Comparison of ENCODE assay signal across 8 cellular contexts in the genomic region with DNA sequence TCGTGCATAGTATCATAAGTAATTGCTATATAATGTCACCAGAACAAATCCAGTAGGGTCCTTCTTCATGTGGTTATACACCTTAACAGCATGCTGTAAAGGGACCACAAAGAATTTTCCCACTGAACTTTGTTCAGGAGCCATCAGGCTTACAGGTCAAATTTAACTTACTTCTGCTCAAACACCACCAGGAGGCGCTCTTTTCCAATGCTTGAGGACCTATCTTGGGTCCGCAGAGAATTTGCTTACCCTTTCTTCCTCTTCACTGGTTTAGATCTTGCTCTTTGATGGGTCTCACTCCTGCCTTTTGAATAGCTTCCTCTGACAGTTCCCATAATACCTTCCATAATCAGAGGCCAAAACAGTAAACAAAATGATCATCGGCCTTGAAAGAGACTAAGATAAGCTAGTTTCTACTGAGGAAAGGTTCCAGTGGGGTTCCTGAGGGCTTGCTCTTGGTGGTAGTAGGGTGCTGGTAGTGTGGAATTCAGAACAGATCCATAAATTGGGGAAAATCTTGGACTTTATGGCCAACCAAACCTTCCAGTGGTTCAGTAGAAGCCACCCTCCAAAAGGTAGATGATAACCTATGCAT. TPM values are rescaled to one million over a fixed set of nuclear protein-coding genes. Genes with fewer than 3 reads are reported as not detected.
A peak's percentile ranks its signal among the peaks of the same experiment; 100 is the strongest.
DNase-seq lines count a peak whose midpoint lies in the region; ATAC-seq, FAIRE-seq and TF ChIP-seq lines count a peak whose summit lies in the region.

No MANE protein-coding gene starts in this region.

- H3K4me2 ChIP-seq in KMS-11, result no peak overlapping the region

- no peaks in the 10 kb centered on the region for H3K36me3 ChIP-seq in KMS-11 (ENCODE audit: insufficient read depth)
- H3K36me3 ChIP-seq in Peyer's patch, result no peaks in the 10 kb centered on the region

- no peak overlapping the region for H3K9ac ChIP-seq in KMS-11

- H3K79me2 ChIP-seq in KMS-11 (ENCODE audit: insufficient read depth, low read depth), result no peaks in the 10 kb centered on the region

- peaks cover 0 to 7% (median 0%) of the 10 kb centered on the region in 4 donors for H3K9me3 ChIP-seq in Peyer's patch

- no peaks in the 10 kb centered on the region for H3K4me1 Mint-ChIP-seq in glutamatergic neuron (ENCODE audit: low read depth, unreplicated experiment)

- H3K4me3 ChIP-seq in KMS-11 (IDR thresholded peaks at IDR 0.05; ENCODE audit: insufficient read depth, low read depth, low read length) (no peak overlapping the region), Peyer's patch (no peak overlapping the region)

- H3K4me1 ChIP-seq in KMS-11 (ENCODE audit: low read depth, poor library complexity, severe bottlenecking) (no peaks in the 10 kb centered on the region), Peyer's patch (no peaks in the 10 kb centered on the region)

- TF ChIP-seq POLR2A in Peyer's patch (IDR thresholded peaks at IDR 0.05), result no peak

- no peak overlapping the region for H3K27ac Mint-ChIP-seq in glutamatergic neuron (ENCODE audit: unreplicated experiment)

- ATAC-seq in GM21360 (IDR thresholded peaks at IDR 0.05; ENCODE audit: unreplicated experiment) (no peak), HG03571 (IDR thresholded peaks at IDR 0.05; ENCODE audit: unreplicated experiment) (no peak)

- no peak overlapping the region for H2AFZ ChIP-seq in KMS-11 (ENCODE audit: low read depth)

- H3K27me3 Mint-ChIP-seq in glutamatergic neuron (ENCODE audit: unreplicated experiment), result peaks cover 1% of the 10 kb centered on the region

- no peaks in the 10 kb centered on the region for H3K36me3 Mint-ChIP-seq in glutamatergic neuron (ENCODE audit: unreplicated experiment)

- TF ChIP-seq CTCF in D721Med (IDR thresholded peaks at IDR 0.05; ENCODE audit: insufficient read depth, missing control alignments) (peak; percentile 83), KMS-11 (conservative IDR thresholded peaks at IDR 0.05; ENCODE audit: low read depth, low read length) (peak; percentile 79), Peyer's patch (IDR thresholded peaks at IDR 0.05) (peak; percentile 63 to 78 (median 75)), glutamatergic neuron (IDR thresholded peaks at IDR 0.05; ENCODE audit: partially characterized antibody, unreplicated experiment) (peak; percentile 89)

- H4K20me1 ChIP-seq in KMS-11 (ENCODE audit: insufficient read depth), result no peaks in the 10 kb centered on the region

- DNase-seq in D721Med (ENCODE audit: insufficient read length, low spot score), result no peak
- peak in 2 of 3 donors; percentile 52 to 66 for DNase-seq in Peyer's patch
- peak; percentile 26 for DNase-seq in activated T-helper 9 cell treated with anti-CD3 and anti-CD28 coated beads, Interleukin-2, amount 50 U/mL, for 16 hours (ENCODE audit: low read depth)
- DNase-seq in glutamatergic neuron, result peak; percentile 41
- DNase-seq in renal cortical epithelial cell (ENCODE audit: low read depth), result peak; percentile 35

- no peak overlapping the region for H3K4me3 Mint-ChIP-seq in glutamatergic neuron (ENCODE audit: unreplicated experiment)

- H3K9me3 Mint-ChIP-seq in glutamatergic neuron (ENCODE audit: unreplicated experiment), result peaks cover 3% of the 10 kb centered on the region

- H3K27me3 ChIP-seq in KMS-11 (ENCODE audit: insufficient read depth, low read depth) (no peaks in the 10 kb centered on the region), Peyer's patch (no peaks in the 10 kb centered on the region)

- H3K27ac ChIP-seq in KMS-11 (no peak overlapping the region), Peyer's patch (no peak overlapping the region)

- FAIRE-seq in D721Med (lab: Jason Lieb, UNC), result peak; percentile 66

RNA-seq across cellular contexts. Expression of gene SCGB2B2, which starts 37.4 kb away (rescaled TPM):
- total RNA-seq in Peyer's patch, result 1 to 10 TPM in 2 of 4 donors, under 1 TPM in 1, not detected in 1; 0.35 to 1.6 (median 1.5) TPM
- 1.2 TPM for total RNA-seq in glutamatergic neuron (ENCODE audit: unreplicated experiment)
- 0.15 TPM in 1 of 2 replicates, not detected in the other for total RNA-seq in renal cortical epithelial cell

RNA-seq across cellular contexts. Expression of gene ZNF302, which starts 37.9 kb away (rescaled TPM):
- total RNA-seq in Peyer's patch (10 to 100 TPM; 17.3 to 28.4 (median 25.0) TPM), glutamatergic neuron (ENCODE audit: unreplicated experiment) (38.8 TPM), renal cortical epithelial cell (7.5 and 32.8 TPM in 2 replicates)
